Comparison of ENCODE assay signal across 14 cellular contexts in genomic region chr1:238063454-238063853, GRCh38.
A peak's percentile ranks its signal among the peaks of the same experiment; 100 is the strongest.
DNase-seq lines count a peak whose midpoint lies in the region; ATAC-seq lines count a peak whose summit lies in the region.
"Had no signal": no experiment of that assay in that cellular context is flagged by ENCODE, and none has a peak within 500 bp of the region (broad histone marks: within the 10 kb centered on the region; RNA-seq: fewer than 3 reads in every experiment).

No MANE protein-coding gene starts in this region.

- peak overlapping the region; percentile 87 for H3K27ac ChIP-seq in epithelial cell of prostate

- H3K27me3 Mint-ChIP-seq in activated T-cell treated with anti-CD3 and anti-CD28 coated beads, Interleukin-2, amount 50 U/mL, for 72 hours (ENCODE audit: low read depth), result no peaks in the 10 kb centered on the region
- no peaks in the 10 kb centered on the region for H3K27me3 Mint-ChIP-seq in activated CD4-positive, alpha-beta memory T cell treated with anti-CD3 and anti-CD28 coated beads for 36 hours
- H3K27me3 Mint-ChIP-seq: activated naive CD8-positive, alpha-beta T cell; type B pancreatic cell had no signal

- CTCF ChIA-PET in activated CD4-positive, alpha-beta memory T cell treated with anti-CD3 and anti-CD28 coated beads for 36 hours (lab: Charles Lee), result no interaction called here

- intact Hi-C loops in activated CD4-positive, alpha-beta memory T cell treated with anti-CD3 and anti-CD28 coated beads for 36 hours (cut with micrococcal nuclease), result no loop called here

- H3K4me1 Mint-ChIP-seq in activated T-cell treated with anti-CD3 and anti-CD28 coated beads, Interleukin-2, amount 50 U/mL, for 72 hours (ENCODE audit: low read depth), result no peaks in the 10 kb centered on the region
- no peaks in the 10 kb centered on the region for H3K4me1 Mint-ChIP-seq in activated CD4-positive, alpha-beta memory T cell treated with anti-CD3 and anti-CD28 coated beads for 36 hours (ENCODE audit: low read depth)

- no peak overlapping the region for H3K4me3 Mint-ChIP-seq in activated T-cell treated with anti-CD3 and anti-CD28 coated beads, Interleukin-2, amount 50 U/mL, for 72 hours
- no peak overlapping the region for H3K4me3 Mint-ChIP-seq in activated CD4-positive, alpha-beta memory T cell treated with anti-CD3 and anti-CD28 coated beads for 36 hours
- H3K4me3 Mint-ChIP-seq: activated naive CD8-positive, alpha-beta T cell; type B pancreatic cell had no signal

- ATAC-seq in GM21717 (IDR thresholded peaks at IDR 0.05; ENCODE audit: unreplicated experiment) (peak; percentile 50), GM19452 (IDR thresholded peaks at IDR 0.05; ENCODE audit: unreplicated experiment) (no peak)
- no peak for ATAC-seq in activated T-cell treated with anti-CD3 and anti-CD28 coated beads, Interleukin-2, amount 50 U/mL, for 72 hours (replicated peaks in 1 of 2)

- H3K9me3 Mint-ChIP-seq in activated T-cell treated with anti-CD3 and anti-CD28 coated beads, Interleukin-2, amount 50 U/mL, for 72 hours, result peaks cover 0 to 10% of the 10 kb centered on the region in 2 donors
- no peaks in the 10 kb centered on the region for H3K9me3 Mint-ChIP-seq in activated CD4-positive, alpha-beta memory T cell treated with anti-CD3 and anti-CD28 coated beads for 36 hours
- H3K9me3 Mint-ChIP-seq: type B pancreatic cell had no signal

- H3K36me3 Mint-ChIP-seq in activated T-cell treated with anti-CD3 and anti-CD28 coated beads, Interleukin-2, amount 50 U/mL, for 72 hours (ENCODE audit: insufficient read depth in 2 of 2), result peaks cover 0 to 3% of the 10 kb centered on the region in 2 donors
- no peaks in the 10 kb centered on the region for H3K36me3 Mint-ChIP-seq in activated CD4-positive, alpha-beta memory T cell treated with anti-CD3 and anti-CD28 coated beads for 36 hours
- H3K36me3 Mint-ChIP-seq: activated naive CD8-positive, alpha-beta T cell; type B pancreatic cell had no signal

- POLR2A ChIA-PET in activated CD4-positive, alpha-beta memory T cell treated with anti-CD3 and anti-CD28 coated beads for 36 hours (lab: Charles Lee), result no interaction called here

- no peak overlapping the region for H3K27ac Mint-ChIP-seq in activated T-cell treated with anti-CD3 and anti-CD28 coated beads, Interleukin-2, amount 50 U/mL, for 72 hours
- H3K27ac Mint-ChIP-seq in activated CD4-positive, alpha-beta memory T cell treated with anti-CD3 and anti-CD28 coated beads for 36 hours, result no peak overlapping the region
- H3K27ac Mint-ChIP-seq: activated naive CD8-positive, alpha-beta T cell; type B pancreatic cell had no signal

- DNase-seq in Ammon's horn (ENCODE audit: low spot score) (peak; percentile 3), LoVo (ENCODE audit: low spot score) (peak; percentile 32), epithelial cell of prostate (ENCODE audit: low read depth, low spot score) (peak; percentile 75)
- DNase-seq in stimulated activated CD4-positive, alpha-beta T cell treated with anti-CD3 and anti-CD28 coated beads, Interleukin-4, amount 100 ng/mL, for 4 hours, result no peak
- DNase-seq in activated T-cell treated with anti-CD3 and anti-CD28 coated beads, Interleukin-2, amount 50 U/mL, for 72 hours, result no peak
- no peak for DNase-seq in activated CD4-positive, alpha-beta memory T cell treated with anti-CD3 and anti-CD28 coated beads for 36 hours
- DNase-seq: AML-193; esophagus squamous epithelium; NCI-H510A treated with DMSO at 0.1 percent for 48 hours; stimulated activated CD4-positive, alpha-beta T cell treated with anti-CD3 and anti-CD28 coated beads, Interleukin-2, amount 100 ng/mL, for 24 hours had no signal

Comparison
In these comparisons a context has a peak if more than half of its experiments do, and no peak if none do; other contexts are left out.
1. DNase-seq: peak in Ammon's horn (single experiment), LoVo (single experiment) and epithelial cell of prostate (single experiment); none in stimulated activated CD4-positive, alpha-beta T cell treated with anti-CD3 and anti-CD28 coated beads, Interleukin-4, amount 100 ng/mL, for 4 hours (0 of 2), activated T-cell treated with anti-CD3 and anti-CD28 coated beads, Interleukin-2, amount 50 U/mL, for 72 hours (0 of 2) and activated CD4-positive, alpha-beta memory T cell treated with anti-CD3 and anti-CD28 coated beads for 36 hours (single experiment).